In genomic region chr10:113853577-113854018, GRCh38 we compare ENCODE assay signal across 8 cellular contexts. TPM values are rescaled to one million over a fixed set of nuclear protein-coding genes. Genes with fewer than 3 reads are reported as not detected.
A peak's percentile ranks its signal among the peaks of the same experiment; 100 is the strongest.
DNase-seq lines count a peak whose midpoint lies in the region; ATAC-seq and TF ChIP-seq lines count a peak whose summit lies in the region.

No MANE protein-coding gene starts in this region.

- H2BK120ac ChIP-seq in trophoblast cell (ENCODE audit: insufficient read depth, low read length, poor library complexity) = peak overlapping the region; percentile 64

- TF ChIP-seq RAD21 in SK-N-SH (IDR thresholded peaks at IDR 0.05; ENCODE audit: low read length) = no peak

- no peaks in the 10 kb centered on the region for H3F3A ChIP-seq in GM23338 (replicated peaks; ENCODE audit: low read depth)
- H3F3A ChIP-seq in SK-N-SH (replicated peaks; ENCODE audit: insufficient read depth) = peaks cover 6% of the 10 kb centered on the region

- peaks cover 10% of the 10 kb centered on the region for H3K79me1 ChIP-seq in trophoblast cell (ENCODE audit: low read length)

- H3K9me2 ChIP-seq in GM23338 (ENCODE audit: insufficient read depth) (no peaks in the 10 kb centered on the region), SK-N-SH (no peaks in the 10 kb centered on the region)

- TF ChIP-seq EP300 in SK-N-SH (IDR thresholded peaks at IDR 0.05; ENCODE audit: borderline replicate concordance in 1 of 2, low read depth in 1 of 2, low read length in 1 of 2) = no peak

- H4K12ac ChIP-seq in trophoblast cell (ENCODE audit: low read depth, low read length) = peak overlapping the region; percentile 93

- H3K9ac ChIP-seq in SK-N-SH (peak overlapping the region; percentile 92), trophoblast cell (ENCODE audit: low read length) (peak overlapping the region; percentile 84)

- H2AK5ac ChIP-seq in trophoblast cell (ENCODE audit: low read length) = no peak overlapping the region

- H3K4me3 ChIP-seq in GM23338 = peak overlapping the region; percentile 80
- peak overlapping the region; percentile 73 to 95 for H3K4me3 ChIP-seq in SK-N-SH (ENCODE audit: low read depth in 2 of 2, low read length in 1 of 2)
- peak overlapping the region; percentile 86 for H3K4me3 ChIP-seq in fibroblast of villous mesenchyme (ENCODE audit: low read depth, low read length)
- peak overlapping the region; percentile 76 for H3K4me3 ChIP-seq in trophoblast cell (ENCODE audit: low read depth, low read length)

- TF ChIP-seq CTCF in GM23338 (conservative IDR thresholded peaks at IDR 0.05; ENCODE audit: low read depth in 2 of 2) (no peak), SK-N-SH (IDR thresholded peaks at IDR 0.05) (no peak), fibroblast of villous mesenchyme (IDR thresholded peaks at IDR 0.05; ENCODE audit: insufficient read depth, low read depth, low read length) (no peak)

- CTCF ChIA-PET in SK-N-SH (lab: Yijun Ruan, JAX) = interaction anchor here (1.2 kb wide), 1 partner anchor 12 kb away, joined by 3 read pairs; no protein-coding TSS in a partner anchor

- peaks cover 19% of the 10 kb centered on the region; the same call in 2 of the 3 replicates for H3K4me1 Mint-ChIP-seq in GM23338

- H3K79me2 ChIP-seq in GM23338 (replicated peaks; ENCODE audit: insufficient read depth) (peaks cover 43% of the 10 kb centered on the region), SK-N-SH (ENCODE audit: insufficient read depth) (peaks cover 40% of the 10 kb centered on the region), trophoblast cell (ENCODE audit: control insufficient read depth, insufficient read depth, low read length, poor library complexity) (peaks cover 10% of the 10 kb centered on the region)

- H2BK5ac ChIP-seq in trophoblast cell (ENCODE audit: low read depth, low read length, poor library complexity) = peak overlapping the region; percentile 51

- H3K4ac ChIP-seq in trophoblast cell (ENCODE audit: low read depth, low read length) = peak overlapping the region; percentile 42

- 0 out of 3 replicates have a peak, but pooled peaks cover 2% of the 10 kb centered on the region for H3K9me3 Mint-ChIP-seq in GM23338

- WGBS in SK-N-SH (ENCODE audit: low lambda C conversion rate) = 6% methylated on average over 10 of the region's 10 CpGs
- no CpG with 5 or more reads among the region's 10 CpGs for whole genome bisulfite sequencing in trophoblast cell (ENCODE audit: extremely low coverage, insufficient coverage, insufficient read length)

- H3K27me3 ChIP-seq in GM23338 (ENCODE audit: insufficient read depth) (no peaks in the 10 kb centered on the region), SK-N-SH (ENCODE audit: insufficient read depth) (no peaks in the 10 kb centered on the region), trophoblast cell (ENCODE audit: insufficient read depth, low read length) (no peaks in the 10 kb centered on the region)

- no peak for DNase-seq in GM23338 (ENCODE audit: low spot score)
- DNase-seq in SK-N-SH = no peak
- DNase-seq in fibroblast of villous mesenchyme (ENCODE audit: low read depth) = no peak
- DNase-seq in trophoblast cell = peak; percentile 1 to 17
- DNase-seq in 8988T = no peak
- no peak for DNase-seq in cerebellar nuclear complex (lab: John Stamatoyannopoulos, UW)

- H4K20me1 ChIP-seq in GM23338 (replicated peaks; ENCODE audit: insufficient read depth) (no peaks in the 10 kb centered on the region), SK-N-SH (ENCODE audit: insufficient read depth) (no peaks in the 10 kb centered on the region)

- H3K27ac Mint-ChIP-seq in GM23338 = peak overlapping the region; percentile 99

- H3K4me2 ChIP-seq in GM23338 (peak overlapping the region; percentile 86), SK-N-SH (peak overlapping the region; percentile 81), trophoblast cell (ENCODE audit: low read length) (peak overlapping the region; percentile 82)

- H3K18ac ChIP-seq in trophoblast cell (ENCODE audit: low read length) = peak overlapping the region; percentile 79

- H3K23ac ChIP-seq in trophoblast cell (ENCODE audit: low read length) = no peak overlapping the region

- no peak overlapping the region for H2BK12ac ChIP-seq in trophoblast cell (ENCODE audit: low read length)

- H3K27me3 Mint-ChIP-seq in GM23338 (ENCODE audit: insufficient read depth, low read depth, poor library complexity) = peaks cover 10% of the 10 kb centered on the region

- ATAC-seq in GM23338 (no peak), GM19351 (IDR thresholded peaks at IDR 0.05; ENCODE audit: unreplicated experiment) (no peak), HG02588 (IDR thresholded peaks at IDR 0.05; ENCODE audit: unreplicated experiment) (no peak)

- peak overlapping the region; percentile 98 for H3K27ac ChIP-seq in GM23338 (ENCODE audit: low read depth)
- H3K27ac ChIP-seq in SK-N-SH (ENCODE audit: low read depth in 2 of 2, low read length in 1 of 2) = peak overlapping the region; percentile 80 to 96; a peak in 3 of 4 replicates
- no peak overlapping the region for H3K27ac ChIP-seq in trophoblast cell (ENCODE audit: low read depth, low read length)

- peak overlapping the region; percentile 97 for H4K8ac ChIP-seq in trophoblast cell (ENCODE audit: low read depth, low read length)

- peak overlapping the region; percentile 93 for H4K91ac ChIP-seq in trophoblast cell (ENCODE audit: low read depth, low read length)

- peak overlapping the region; percentile 76 for H3K14ac ChIP-seq in trophoblast cell (ENCODE audit: low read length)

- H2AFZ ChIP-seq in GM23338 (peak overlapping the region; percentile 76), SK-N-SH (ENCODE audit: low read depth) (peak overlapping the region; percentile 98), trophoblast cell (ENCODE audit: insufficient read depth, low read length, poor library complexity) (peak overlapping the region; percentile 95)

- peak overlapping the region; percentile 99 for H3K4me3 Mint-ChIP-seq in GM23338

- H3K9me3 ChIP-seq in SK-N-SH = no peaks in the 10 kb centered on the region
- no peaks in the 10 kb centered on the region for H3K9me3 ChIP-seq in trophoblast cell (ENCODE audit: insufficient read depth, low read depth, low read length)

- H3K4me1 ChIP-seq in GM23338 (ENCODE audit: insufficient read depth) (peaks cover 18% of the 10 kb centered on the region), SK-N-SH (ENCODE audit: control insufficient read depth in 1 of 2, insufficient read depth in 2 of 2, low read depth in 1 of 2, low read length in 1 of 2) (peaks cover 12 to 22% of the 10 kb centered on the region in 2 experiments; a peak in 3 of 4 replicates), trophoblast cell (ENCODE audit: control insufficient read depth in 1 of 2, insufficient read depth in 2 of 2, low read length in 2 of 2) (peaks cover 0 to 9% of the 10 kb centered on the region in 2 experiments)

- peaks cover 2% of the 10 kb centered on the region; the same call in 2 of the 3 replicates for H3K36me3 Mint-ChIP-seq in GM23338 (ENCODE audit: low read depth)

- POLR2A ChIA-PET in SK-N-SH (lab: Yijun Ruan, JAX) = no interaction called here

- peaks cover 1% of the 10 kb centered on the region; the same call in 1 of the 2 replicates for H3K36me3 ChIP-seq in GM23338 (ENCODE audit: insufficient read depth)
- peaks cover 2 to 7% of the 10 kb centered on the region in 2 experiments for H3K36me3 ChIP-seq in SK-N-SH (replicated peaks in 1 of 2; ENCODE audit: control insufficient read depth in 1 of 2, insufficient read depth in 2 of 2, low read length in 1 of 2)
- H3K36me3 ChIP-seq in trophoblast cell (ENCODE audit: control insufficient read depth in 1 of 2, insufficient read depth in 2 of 2, low read length in 2 of 2) = no peaks in the 10 kb centered on the region

TF ChIP-seq in GM23338, 12 proteins besides CTCF, POLR2A, EP300 and RAD21 (continues in another document):
- TF ChIP-seq STAT1 (IDR thresholded peaks at IDR 0.05; ENCODE audit: unreplicated experiment) = no peak
- TF ChIP-seq POLR2AphosphoS5 (IDR thresholded peaks at IDR 0.05; ENCODE audit: low read depth) = no peak

TF ChIP-seq in SK-N-SH, 30 proteins besides CTCF, POLR2A, EP300 and RAD21 (continues in another document):
- TF ChIP-seq, protein P1, sequence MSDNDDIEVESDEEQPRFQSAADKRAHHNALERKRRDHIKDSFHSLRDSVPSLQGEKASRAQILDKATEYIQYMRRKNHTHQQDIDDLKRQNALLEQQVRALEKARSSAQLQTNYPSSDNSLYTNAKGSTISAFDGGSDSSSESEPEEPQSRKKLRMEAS (IDR thresholded peaks at IDR 0.05; ENCODE audit: low read depth) = 0 out of 2 replicates have a peak, but pooled peaks have one; percentile 6
- TF ChIP-seq IRF3 (IDR thresholded peaks at IDR 0.05; ENCODE audit: low read depth, low read length) (no peak), MXI1 (IDR thresholded peaks at IDR 0.05; ENCODE audit: low read depth, low read length) (no peak), TEAD4 (IDR thresholded peaks at IDR 0.05; ENCODE audit: borderline replicate concordance, insufficient read depth) (no peak)

RNA-seq across cellular contexts. Expression of gene DCLRE1A, which starts 0.3 kb away (rescaled TPM):
- 13.5 and 13.8 TPM in 2 replicates for total RNA-seq in GM23338 (2014; rRNA removed; shearing (Covaris generic))
- polyA plus RNA-seq in GM23338 (2016; fragmentation: Nextera tagmentation; extraction: Ambion mirVana) = 4.3 and 6.1 TPM in 2 replicates
- polyA plus RNA-seq in SK-N-SH (2012; rRNA removed) = 2.6 and 4.0 TPM in 2 replicates
- polyA plus RNA-seq in SK-N-SH (2012; cell fraction: cytosol; rRNA removed) = 4.5 and 4.9 TPM in 2 replicates
- 1.5 and 3.1 TPM in 2 replicates for polyA plus RNA-seq in SK-N-SH (2012; cell fraction: nucleus; rRNA removed)
- total RNA-seq in fibroblast of villous mesenchyme = 4.2 and 6.5 TPM in 2 replicates
- 3.8 and 4.0 TPM in 2 replicates for polyA plus RNA-seq in trophoblast cell (2013)

RNA-seq across cellular contexts. Expression of gene NHLRC2, which starts 0.9 kb away (rescaled TPM):
- total RNA-seq in GM23338 (2014; rRNA removed; shearing (Covaris generic)) = 20.2 and 28.1 TPM in 2 replicates
- 13.0 and 15.5 TPM in 2 replicates for polyA plus RNA-seq in GM23338 (2016; fragmentation: Nextera tagmentation; extraction: Ambion mirVana)
- polyA plus RNA-seq in SK-N-SH (2012; rRNA removed) = 2.8 and 3.4 TPM in 2 replicates
- 4.0 TPM in 2 replicates for polyA plus RNA-seq in SK-N-SH (2012; cell fraction: cytosol; rRNA removed)
- polyA plus RNA-seq in SK-N-SH (2012; cell fraction: nucleus; rRNA removed) = 4.7 and 6.9 TPM in 2 replicates
- 14.5 and 18.6 TPM in 2 replicates for total RNA-seq in fibroblast of villous mesenchyme
- polyA plus RNA-seq in trophoblast cell (2013) = 5.0 and 5.2 TPM in 2 replicates

Comparison
In these comparisons a context has a peak if more than half of its experiments do, and no peak if none do; other contexts are left out.
1. DNase-seq: peak in trophoblast cell (2 of 2); none in GM23338 (single experiment), SK-N-SH (single experiment), fibroblast of villous mesenchyme (single experiment), 8988T (single experiment) and cerebellar nuclear complex (0 of 2).
2. Peak in every context shown above with its lines, with median percentiles within 50 percentile points of each other: H2AFZ ChIP-seq, H3K4me2 ChIP-seq and H3K4me3 ChIP-seq.